ENCODE assay signal across 20 cellular contexts in the genomic region with DNA sequence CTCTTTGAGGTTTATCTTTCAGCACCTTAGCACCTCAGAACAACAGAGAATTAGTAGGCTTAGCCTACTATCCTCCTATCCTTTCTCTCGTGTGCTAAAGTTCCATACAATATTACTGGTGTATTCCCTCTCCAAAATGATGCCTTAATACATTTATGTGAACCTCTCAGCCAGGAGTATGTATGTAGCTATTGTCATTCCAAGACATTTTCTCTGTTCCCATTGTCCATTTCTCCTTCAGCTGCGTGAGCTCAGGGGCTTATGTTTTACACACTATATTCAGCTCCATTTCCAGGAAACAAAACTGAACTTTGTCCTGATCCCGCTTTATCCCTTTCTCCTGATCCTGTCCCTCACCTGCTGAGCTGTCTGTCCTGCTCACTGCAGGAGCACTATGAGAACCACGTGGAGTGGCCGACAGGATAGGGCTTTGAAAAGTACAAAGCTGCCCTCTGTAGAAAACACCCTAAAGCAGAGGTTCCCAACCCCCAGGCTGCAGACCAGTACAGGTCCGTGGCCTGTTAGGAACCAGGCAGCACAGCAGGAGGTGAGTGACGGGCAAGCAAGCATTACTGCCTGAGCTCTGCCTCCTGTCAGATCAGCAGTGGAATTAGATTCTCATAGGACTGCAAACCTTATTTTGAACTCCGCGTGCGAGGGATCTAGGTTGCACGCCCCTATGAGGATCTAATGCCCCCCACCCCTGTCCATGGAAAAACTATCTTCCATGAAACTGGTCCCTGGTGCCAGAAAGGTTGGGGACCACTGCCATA. TPM values are rescaled to one million over a fixed set of nuclear protein-coding genes. Genes with fewer than 3 reads are reported as not detected.
DNase-seq lines count a peak whose midpoint lies in the region; ATAC-seq, FAIRE-seq and TF ChIP-seq lines count a peak whose summit lies in the region.
"Had no signal": no experiment of that assay in that cellular context is flagged by ENCODE, and none has a peak within 500 bp of the region (broad histone marks: within the 10 kb centered on the region; RNA-seq: fewer than 3 reads in every experiment).

No MANE protein-coding gene starts in this region.

- H3K4me1 ChIP-seq in Peyer's patch (peaks cover 0 to 23% (median 2%) of the 10 kb centered on the region in 4 donors), iPS-20b (ENCODE audit: insufficient read depth, low read length) (peaks cover 8% of the 10 kb centered on the region), pancreas (peaks cover 0 to 10% (median 4%) of the 10 kb centered on the region in 3 donors)

- WGBS in pancreas, 2 donors, result 35 to 38% methylated on average over 11 of the region's 11 CpGs

- no peak for TF ChIP-seq CTCF in GM13976 (IDR thresholded peaks at IDR 0.05; ENCODE audit: borderline replicate concordance, control extremely low read depth, extremely low read depth, insufficient read depth, missing control alignments)
- no peak for TF ChIP-seq CTCF in Peyer's patch (IDR thresholded peaks at IDR 0.05)
- no peak for TF ChIP-seq CTCF in pancreas (IDR thresholded peaks at IDR 0.05)
- no peak for TF ChIP-seq CTCF in D721Med (IDR thresholded peaks at IDR 0.05; ENCODE audit: insufficient read depth, missing control alignments)

- no peaks in the 10 kb centered on the region for H3K36me3 ChIP-seq in Peyer's patch
- H3K36me3 ChIP-seq in iPS-20b (ENCODE audit: insufficient read depth, low read depth, low read length), result no peaks in the 10 kb centered on the region
- H3K36me3 ChIP-seq in pancreas, result no peaks in the 10 kb centered on the region
- H3K36me3 ChIP-seq: brain microvascular endothelial cell had no signal

- H3K27ac ChIP-seq in Peyer's patch (peak overlapping the region in 3 of 4 donors; percentile 27 to 86 (median 77)), iPS-20b (ENCODE audit: low read length) (no peak overlapping the region), pancreas (peak overlapping the region in 2 of 4 donors; percentile 5 to 22)
- H3K27ac ChIP-seq: brain microvascular endothelial cell had no signal

- no peak overlapping the region for H3K4me3 ChIP-seq in Peyer's patch
- H3K4me3 ChIP-seq in iPS-20b (ENCODE audit: low read length), result peak overlapping the region; percentile 3; the same call in 1 of the 2 replicates
- no peak overlapping the region for H3K4me3 ChIP-seq in pancreas
- H3K4me3 ChIP-seq: GM12878 had no signal

- intact Hi-C loops in pancreas (cut with DNase I), result no loop called here

- H3K27me3 ChIP-seq in Peyer's patch (no peaks in the 10 kb centered on the region), iPS-20b (ENCODE audit: insufficient read depth, low read length) (no peaks in the 10 kb centered on the region), pancreas (no peaks in the 10 kb centered on the region)
- H3K27me3 ChIP-seq: brain microvascular endothelial cell had no signal

- in situ Hi-C loops in GM13976 (cut with MboI; ENCODE audit: low sequenced_read_pairs, unreplicated experiment) (loop anchor here (10.0 kb wide), 1 partner anchor 63 kb away; no protein-coding TSS in a partner anchor), ACHN (cut with HindIII; ENCODE audit: low pct_ligation_motif_present, low pct_unique_long_range_greater_than_20kb, low sequenced_read_pairs) (loop anchor here (25.0 kb wide), 1 partner anchor 215 kb away; no protein-coding TSS in a partner anchor)

- FAIRE-seq in pancreas (lab: Jason Lieb, UNC), result no peak
- FAIRE-seq in D721Med (lab: Jason Lieb, UNC), result no peak
- FAIRE-seq: G401.6, GM12878, islet of Langerhans, RCC 7860 had no signal

- no peak overlapping the region for H3K9ac ChIP-seq in iPS-20b (ENCODE audit: low read depth, low read length)

- DNase-seq in GM13976 (ENCODE audit: low spot score) (peak; percentile 4), Peyer's patch (peak in 2 of 3 donors; percentile 62 to 68), pancreas (peak in 1 of 6 donors; percentile 48), D721Med (ENCODE audit: insufficient read length, low spot score) (no peak), ACHN (no peak), T-helper 2 cell (no peak)
- DNase-seq: activated T-cell treated with anti-CD3 and anti-CD28 coated beads, Interleukin-2, amount 50 U/mL, for 48 hours; AML-193; brain microvascular endothelial cell; NCI-H1105; NCI-H2171 treated with DMSO at 0.1 percent for 48 hours; NCI-H82; occipital lobe; stimulated activated CD4-positive, alpha-beta T cell treated with anti-CD3 and anti-CD28 coated beads, Interleukin-4, amount 100 ng/mL, for 1 hour; substantia nigra had no signal

- peak in 1 of 2 donors; percentile 28 for TF ChIP-seq POLR2A in Peyer's patch (IDR thresholded peaks at IDR 0.05)

- H3K9me3 ChIP-seq in Peyer's patch (no peaks in the 10 kb centered on the region), iPS-20b (ENCODE audit: insufficient read depth, low read depth, low read length) (no peaks in the 10 kb centered on the region), pancreas (no peaks in the 10 kb centered on the region)

- peak; percentile 57 to 76 (median 62) for ATAC-seq in pancreas
- ATAC-seq: GM12878 had no signal

RNA-seq across cellular contexts. Expression of a gene that starts 55.7 kb away (rescaled TPM):
- total RNA-seq in Peyer's patch, result 100 to 1,000 TPM in 1 of 4 donors, 10 to 100 TPM in 3; 49.0 to 109 (median 79.3) TPM
- 10 to 100 TPM in 2 of 6 donors, 1 to 10 TPM in 4; 7.6 to 12.6 (median 8.6) TPM for total RNA-seq in pancreas
- polyA plus RNA-seq in pancreas, result 10 to 100 TPM; 19.2 to 26.1 TPM

Comparison
In these comparisons a context has a peak if more than half of its experiments do, and no peak if none do; other contexts are left out.
1. DNase-seq: peak in GM13976 (single experiment) and Peyer's patch (2 of 3); none in D721Med (single experiment), ACHN (single experiment) and T-helper 2 cell (0 of 5).